In the genomic region with DNA sequence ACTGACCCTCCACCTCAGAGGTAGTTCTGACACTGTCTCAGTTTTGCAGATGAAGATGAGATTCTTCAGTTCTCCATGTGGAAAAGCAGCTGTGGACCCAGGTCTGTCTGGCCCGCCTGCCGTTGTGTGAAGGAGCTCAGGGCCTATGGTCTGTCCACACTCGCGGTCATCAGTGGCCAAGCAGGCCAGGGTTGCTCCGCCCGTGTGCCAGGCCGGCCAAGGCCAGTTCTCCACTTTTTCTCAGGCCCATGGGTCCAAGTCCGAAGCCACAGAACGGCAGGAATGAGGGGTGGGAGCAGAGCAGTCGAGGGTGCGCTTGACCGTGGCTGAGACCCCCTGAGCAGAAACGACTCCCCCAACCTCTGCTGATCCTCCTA, we compare ENCODE assay signal across 28 cellular contexts.
"Had no signal": no experiment of that assay in that cellular context is flagged by ENCODE, and none has a peak within 500 bp of the region (broad histone marks: within the 10 kb centered on the region; RNA-seq: fewer than 3 reads in every experiment).

No MANE protein-coding gene starts in this region.

- H3K9me3 ChIP-seq: ascending aorta, colonic mucosa, sigmoid colon, thoracic aorta, upper lobe of left lung, vagina had no signal

- H3K4me1 Mint-ChIP-seq: activated CD4-positive, alpha-beta T cell treated with anti-CD3 and anti-CD28 coated beads, Interleukin-2, amount 10 ng/mL, durations not matched to agents 24 days and 14 days; immature natural killer cell; naive thymus-derived CD8-positive, alpha-beta T cell; stimulated activated effector memory CD8-positive, alpha-beta T cell treated with anti-CD3 and anti-CD28 coated beads, Interleukin-12 subunit alpha, Interleukin-12 subunit beta, amount 100 ng/mL, for 72 hours had no signal

- H3K27me3 ChIP-seq: ascending aorta, cardiac muscle cell, colonic mucosa, sigmoid colon, upper lobe of left lung, vagina had no signal

- H3K4me3 ChIP-seq: ascending aorta, cardiac muscle cell, colonic mucosa, sigmoid colon, thoracic aorta, upper lobe of left lung, vagina had no signal

- H3K36me3 ChIP-seq: ascending aorta, cardiac muscle cell, colonic mucosa, sigmoid colon, thoracic aorta, upper lobe of left lung, vagina, WERI-Rb-1 had no signal

- H3K4me3 Mint-ChIP-seq: activated CD4-positive, alpha-beta memory T cell treated with anti-CD3 and anti-CD28 coated beads for 36 hours; activated CD4-positive, alpha-beta T cell treated with anti-CD3 and anti-CD28 coated beads, Interleukin-2, amount 10 ng/mL, durations not matched to agents 24 days and 14 days; activated naive CD4-positive, alpha-beta T cell treated with anti-CD3 and anti-CD28 coated beads for 36 hours; activated naive CD8-positive, alpha-beta T cell treated with anti-CD3 and anti-CD28 coated beads for 36 hours; activated T-helper 1 cell treated with anti-CD3 and anti-CD28 coated beads, Interleukin-12 subunit alpha, Interleukin-12 subunit beta, Interleukin-2, Interleukin-4 antibody, amounts not matched to agents 30 ng/mL and 10 ng/mL and 1 ng/mL, durations not matched to agents 14 hours and 24 hours and 36 hours; brain; immature natural killer cell; naive thymus-derived CD8-positive, alpha-beta T cell; stimulated activated effector memory CD8-positive, alpha-beta T cell treated with anti-CD3 and anti-CD28 coated beads, Interleukin-12 subunit alpha, Interleukin-12 subunit beta, amount 100 ng/mL, for 72 hours; stimulated activated naive CD8-positive, alpha-beta T cell treated with anti-CD3 and anti-CD28 coated beads, Interleukin-15, Interleukin-2, amounts not matched to agents 100 ng/mL and 50 ng/mL, for 24 hours; T-helper 17 cell had no signal

- H3K27ac ChIP-seq: ascending aorta, cardiac muscle cell, colonic mucosa, sigmoid colon, thoracic aorta, upper lobe of left lung, vagina, WERI-Rb-1 had no signal

- H3K4me1 ChIP-seq: colonic mucosa had no signal

- H3K27ac Mint-ChIP-seq: activated CD4-positive, alpha-beta memory T cell treated with anti-CD3 and anti-CD28 coated beads for 36 hours; activated CD4-positive, alpha-beta T cell treated with anti-CD3 and anti-CD28 coated beads, Interleukin-2, amount 10 ng/mL, durations not matched to agents 24 days and 14 days; activated naive CD4-positive, alpha-beta T cell treated with anti-CD3 and anti-CD28 coated beads for 36 hours; activated naive CD8-positive, alpha-beta T cell treated with anti-CD3 and anti-CD28 coated beads for 36 hours; activated T-helper 1 cell treated with anti-CD3 and anti-CD28 coated beads, Interleukin-12 subunit alpha, Interleukin-12 subunit beta, Interleukin-2, Interleukin-4 antibody, amounts not matched to agents 30 ng/mL and 10 ng/mL and 1 ng/mL, durations not matched to agents 14 hours and 24 hours and 36 hours; immature natural killer cell; naive thymus-derived CD8-positive, alpha-beta T cell; stimulated activated effector memory CD8-positive, alpha-beta T cell treated with anti-CD3 and anti-CD28 coated beads, Interleukin-12 subunit alpha, Interleukin-12 subunit beta, amount 100 ng/mL, for 72 hours; stimulated activated naive CD8-positive, alpha-beta T cell treated with anti-CD3 and anti-CD28 coated beads, Interleukin-15, Interleukin-2, amounts not matched to agents 100 ng/mL and 50 ng/mL, for 24 hours; T-helper 17 cell had no signal

- ATAC-seq: activated CD4-positive, CD25-positive, alpha-beta regulatory T cell treated with anti-CD3 and anti-CD28 coated beads, Interleukin-2, amount 50 U/mL, for 24 hours; naive thymus-derived CD8-positive, alpha-beta T cell; stimulated activated effector memory CD8-positive, alpha-beta T cell treated with anti-CD3 and anti-CD28 coated beads, Interleukin-12 subunit alpha, Interleukin-12 subunit beta, amount 100 ng/mL, for 72 hours had no signal

- H3K9me3 Mint-ChIP-seq: activated CD4-positive, alpha-beta memory T cell treated with anti-CD3 and anti-CD28 coated beads for 36 hours; activated CD4-positive, alpha-beta T cell treated with anti-CD3 and anti-CD28 coated beads, Interleukin-2, amount 10 ng/mL, durations not matched to agents 24 days and 14 days; activated naive CD4-positive, alpha-beta T cell treated with anti-CD3 and anti-CD28 coated beads for 36 hours; activated naive CD8-positive, alpha-beta T cell treated with anti-CD3 and anti-CD28 coated beads for 36 hours; activated T-helper 1 cell treated with anti-CD3 and anti-CD28 coated beads, Interleukin-12 subunit alpha, Interleukin-12 subunit beta, Interleukin-2, Interleukin-4 antibody, amounts not matched to agents 30 ng/mL and 10 ng/mL and 1 ng/mL, durations not matched to agents 14 hours and 24 hours and 36 hours; immature natural killer cell; naive thymus-derived CD8-positive, alpha-beta T cell; stimulated activated effector memory CD8-positive, alpha-beta T cell treated with anti-CD3 and anti-CD28 coated beads, Interleukin-12 subunit alpha, Interleukin-12 subunit beta, amount 100 ng/mL, for 72 hours; stimulated activated naive CD8-positive, alpha-beta T cell treated with anti-CD3 and anti-CD28 coated beads, Interleukin-15, Interleukin-2, amounts not matched to agents 100 ng/mL and 50 ng/mL, for 24 hours had no signal

- H3K36me3 Mint-ChIP-seq: activated CD4-positive, alpha-beta memory T cell treated with anti-CD3 and anti-CD28 coated beads for 36 hours; activated naive CD8-positive, alpha-beta T cell treated with anti-CD3 and anti-CD28 coated beads for 36 hours; brain; stimulated activated effector memory CD8-positive, alpha-beta T cell treated with anti-CD3 and anti-CD28 coated beads, Interleukin-12 subunit alpha, Interleukin-12 subunit beta, amount 100 ng/mL, for 72 hours had no signal

- DNase-seq: activated CD4-positive, alpha-beta memory T cell treated with anti-CD3 and anti-CD28 coated beads for 36 hours; activated CD8-positive, alpha-beta memory T cell treated with anti-CD3 and anti-CD28 coated beads, Interleukin-2, amount 50 U/mL, for 4 hours; activated effector memory CD4-positive, alpha-beta T cell treated with anti-CD3 and anti-CD28 coated beads, Interleukin-2, amount 50 U/mL, for 16 hours; activated naive CD4-positive, alpha-beta T cell treated with anti-CD3 and anti-CD28 coated beads for 36 hours; activated naive CD8-positive, alpha-beta T cell treated with anti-CD3 and anti-CD28 coated beads for 36 hours; activated T-cell treated with anti-CD3 and anti-CD28 coated beads, Interleukin-2, amount 50 U/mL, for 1 hour; cerebellar nuclear complex; effector CD8-positive, alpha-beta T cell; immature natural killer cell; midbrain; sigmoid colon; stimulated activated CD4-positive, alpha-beta T cell treated with anti-CD3 and anti-CD28 coated beads, Interleukin-4, amount 100 ng/mL, for 24 hours; T-helper 17 cell; T1000; upper lobe of left lung; WERI-Rb-1 had no signal

- H3K27me3 Mint-ChIP-seq: activated CD4-positive, alpha-beta memory T cell treated with anti-CD3 and anti-CD28 coated beads for 36 hours; activated CD4-positive, alpha-beta T cell treated with anti-CD3 and anti-CD28 coated beads, Interleukin-2, amount 10 ng/mL, durations not matched to agents 24 days and 14 days; brain; stimulated activated naive CD8-positive, alpha-beta T cell treated with anti-CD3 and anti-CD28 coated beads, Interleukin-15, Interleukin-2, amounts not matched to agents 100 ng/mL and 50 ng/mL, for 24 hours; T-helper 17 cell had no signal
